In genomic region chr10:71978988-71979691, GRCh38 we compare ENCODE assay signal across 2 cellular contexts.
TF ChIP-seq lines count a peak whose summit lies in the region.

No MANE protein-coding gene starts in this region.

TF ChIP-seq in WTC11, 78 proteins besides CTCF, POLR2A, EP300 and RAD21 (continues in another document):
- TF ChIP-seq ZNF425 (CRISPR knock-in tag; conservative IDR thresholded peaks at IDR 0.05) (no peak), HMGA2 (CRISPR knock-in tag; IDR thresholded peaks at IDR 0.05) (no peak), FOXK1 (CRISPR knock-in tag; IDR thresholded peaks at IDR 0.05) (no peak), ZBTB43 (CRISPR knock-in tag; IDR thresholded peaks at IDR 0.05) (no peak), E2F5 (CRISPR knock-in tag; IDR thresholded peaks at IDR 0.05) (no peak), IRF2 (CRISPR knock-in tag; IDR thresholded peaks at IDR 0.05; ENCODE audit: borderline replicate concordance, low read depth) (no peak), HMGXB4 (CRISPR knock-in tag; IDR thresholded peaks at IDR 0.05) (no peak), NR1H2 (CRISPR knock-in tag; IDR thresholded peaks at IDR 0.05) (no peak), ZNF532 (CRISPR knock-in tag; IDR thresholded peaks at IDR 0.05; ENCODE audit: borderline replicate concordance) (no peak), ZNF232 (CRISPR knock-in tag; IDR thresholded peaks at IDR 0.05) (no peak), ZNF121 (CRISPR knock-in tag; IDR thresholded peaks at IDR 0.05) (no peak), JUN (CRISPR knock-in tag; IDR thresholded peaks at IDR 0.05) (no peak)

TF ChIP-seq in H1, 55 proteins besides CTCF, POLR2A, EP300 and RAD21 (continued from another document):
- TF ChIP-seq GABPA (IDR thresholded peaks at IDR 0.05; ENCODE audit: borderline replicate concordance, insufficient read depth, low read length) (no peak), ATF2 (IDR thresholded peaks at IDR 0.05; ENCODE audit: low read length) (no peak), CHD1 (IDR thresholded peaks at IDR 0.05; ENCODE audit: low read depth, low read length) (no peak), KDM4A (IDR thresholded peaks at IDR 0.05; ENCODE audit: low read depth, low read length, severe bottlenecking) (no peak), CTBP2 (IDR thresholded peaks at IDR 0.05; ENCODE audit: borderline replicate concordance, insufficient read depth, insufficient read length, low read length) (no peak)
